ENCODE assay signal across 8 cellular contexts in genomic region chr1:226309398-226310122, GRCh38. TPM values are rescaled to one million over a fixed set of nuclear protein-coding genes. Genes with fewer than 3 reads are reported as not detected.
DNase-seq lines count a peak whose midpoint lies in the region; ATAC-seq and TF ChIP-seq lines count a peak whose summit lies in the region.

No MANE protein-coding gene starts in this region.

- no peaks in the 10 kb centered on the region for H3K9me3 ChIP-seq in liver (ENCODE audit: control insufficient read depth in 4 of 4, low read length in 3 of 4)
- no peaks in the 10 kb centered on the region for H3K9me3 ChIP-seq in stomach smooth muscle (ENCODE audit: control insufficient read depth in 2 of 2, low read length in 2 of 2)

- H3K36me3 ChIP-seq in liver (ENCODE audit: control insufficient read depth in 4 of 4, insufficient read depth in 3 of 4, low read depth in 1 of 4, low read length in 3 of 4), result no peaks in the 10 kb centered on the region
- H3K36me3 ChIP-seq in stomach smooth muscle (ENCODE audit: control insufficient read depth in 2 of 2, insufficient read depth in 2 of 2, low read length in 2 of 2), result no peaks in the 10 kb centered on the region

- peaks cover 0 to 2% (median 0%) of the 10 kb centered on the region in 4 donors for H3K27me3 ChIP-seq in liver (ENCODE audit: control insufficient read depth in 4 of 4, insufficient read depth in 4 of 4, low read length in 3 of 4)
- H3K27me3 ChIP-seq in stomach smooth muscle (ENCODE audit: control insufficient read depth in 1 of 2, insufficient read depth in 2 of 2, low read length in 2 of 2), result no peaks in the 10 kb centered on the region

- peak; percentile 13 to 36 for DNase-seq in stimulated activated CD4-positive, alpha-beta T cell treated with anti-CD3 and anti-CD28 coated beads, Interleukin-15, amount 100 ng/mL, for 48 hours (ENCODE audit: low read depth in 2 of 2)
- no peak for DNase-seq in stimulated activated CD4-positive, alpha-beta T cell treated with anti-CD3 and anti-CD28 coated beads, Interleukin-2, amount 100 ng/mL, for 48 hours
- DNase-seq in OCI-M1 (lab: John Stamatoyannopoulos, UW) (peak; percentile 89), cerebellar cortex (ENCODE audit: low spot score) (peak; percentile 44), NCI-H187 (lab: John Stamatoyannopoulos, UW) (no peak)

- TF ChIP-seq RAD21 in liver (IDR thresholded peaks at IDR 0.05), result no peak

- peak; percentile 4 for ATAC-seq in HG02938 (IDR thresholded peaks at IDR 0.05; ENCODE audit: unreplicated experiment)

- peak overlapping the region; percentile 47 to 53 for H3K9ac ChIP-seq in liver (ENCODE audit: low read depth in 1 of 2, low read length in 2 of 2)
- peak overlapping the region; percentile 60 to 73 for H3K9ac ChIP-seq in stomach smooth muscle (ENCODE audit: low read length in 2 of 2)

- 2% methylated on average over 59 of the region's 59 CpGs for WGBS in liver

- peaks cover 3 to 18% (median 7%) of the 10 kb centered on the region in 4 donors for H3K4me1 ChIP-seq in liver (ENCODE audit: control insufficient read depth in 4 of 4, insufficient read depth in 4 of 4, low read length in 3 of 4)
- H3K4me1 ChIP-seq in stomach smooth muscle (ENCODE audit: control insufficient read depth, insufficient read depth, low read length), result peaks cover 13% of the 10 kb centered on the region

- H3K4me3 ChIP-seq in liver (ENCODE audit: low read depth in 1 of 3, low read length in 3 of 3) (peak overlapping the region; percentile 54 to 99 (median 62)), stomach smooth muscle (ENCODE audit: low read length in 2 of 2) (peak overlapping the region; percentile 76 to 93)

- TF ChIP-seq CTCF in liver (IDR thresholded peaks at IDR 0.05; ENCODE audit: low read depth, low read length, missing input control), result no peak

- H3K27ac ChIP-seq in liver (ENCODE audit: low read depth in 1 of 2, low read length in 2 of 2) (peak overlapping the region; percentile 23 to 46), stomach smooth muscle (ENCODE audit: low read length) (peak overlapping the region; percentile 31)

TF ChIP-seq in liver, 16 proteins besides CTCF, POLR2A, EP300 and RAD21:
- TF ChIP-seq NR2F2 (IDR thresholded peaks at IDR 0.05) (no peak), MAX (IDR thresholded peaks at IDR 0.05) (no peak)

RNA-seq across cellular contexts. Expression of gene LIN9, which starts 0.6 kb away (rescaled TPM):
- total RNA-seq in liver, result 1 to 10 TPM; 1.3 to 7.9 TPM
- polyA plus RNA-seq in liver, result under 1 TPM; 0.50 to 0.65 TPM

Comparison
In these comparisons a context has a peak if more than half of its experiments do, and no peak if none do; other contexts are left out.
1. DNase-seq: peak in stimulated activated CD4-positive, alpha-beta T cell treated with anti-CD3 and anti-CD28 coated beads, Interleukin-15, amount 100 ng/mL, for 48 hours (2 of 2), OCI-M1 (single experiment) and cerebellar cortex (single experiment); none in stimulated activated CD4-positive, alpha-beta T cell treated with anti-CD3 and anti-CD28 coated beads, Interleukin-2, amount 100 ng/mL, for 48 hours (0 of 2) and NCI-H187 (0 of 2).